1 cellular context compared by ENCODE assay signal in the genomic region with DNA sequence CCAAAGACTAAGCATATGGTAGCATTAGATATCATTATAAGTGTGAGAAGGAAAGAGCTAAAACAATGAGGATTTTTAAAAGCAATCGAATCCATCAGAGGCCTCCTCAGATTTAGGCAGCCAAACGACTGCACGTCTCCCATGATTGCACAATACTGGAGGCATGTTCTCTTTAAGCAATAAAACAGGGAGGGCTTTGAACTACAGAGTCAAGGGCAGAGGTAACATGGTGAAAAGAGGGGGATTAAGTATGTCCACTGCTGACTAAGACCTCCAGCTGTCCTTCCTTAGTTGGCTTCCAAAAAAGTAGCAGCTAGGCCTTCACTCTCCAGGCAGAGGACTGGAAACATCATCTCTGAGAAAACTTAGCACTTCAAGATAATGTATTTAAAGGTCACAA.
TF ChIP-seq lines count a peak whose summit lies in the region.

No MANE protein-coding gene starts in this region.

TF ChIP-seq in GM23338, 12 proteins besides CTCF, POLR2A, EP300 and RAD21:
- no peak for TF ChIP-seq POLR2AphosphoS5 (IDR thresholded peaks at IDR 0.05; ENCODE audit: low read depth)
- TF ChIP-seq ZNF114 (CRISPR knock-in tag; IDR thresholded peaks at IDR 0.05), result no peak
- no peak for TF ChIP-seq REST (IDR thresholded peaks at IDR 0.05; ENCODE audit: unreplicated experiment)
- TF ChIP-seq CREB1 (CRISPR knock-in tag; IDR thresholded peaks at IDR 0.05; ENCODE audit: low read depth), result no peak
- TF ChIP-seq STAT1 (IDR thresholded peaks at IDR 0.05; ENCODE audit: unreplicated experiment), result no peak
- no peak for TF ChIP-seq EZH2phosphoT487 (IDR thresholded peaks at IDR 0.05; ENCODE audit: unreplicated experiment)
- no peak for TF ChIP-seq ZNF331 (CRISPR knock-in tag; IDR thresholded peaks at IDR 0.05; ENCODE audit: low read depth)
- TF ChIP-seq ZNF462 (CRISPR knock-in tag; IDR thresholded peaks at IDR 0.05), result no peak
- TF ChIP-seq JUNB (IDR thresholded peaks at IDR 0.05; ENCODE audit: unreplicated experiment), result no peak
